13 cellular contexts compared by ENCODE assay signal in the genomic region with DNA sequence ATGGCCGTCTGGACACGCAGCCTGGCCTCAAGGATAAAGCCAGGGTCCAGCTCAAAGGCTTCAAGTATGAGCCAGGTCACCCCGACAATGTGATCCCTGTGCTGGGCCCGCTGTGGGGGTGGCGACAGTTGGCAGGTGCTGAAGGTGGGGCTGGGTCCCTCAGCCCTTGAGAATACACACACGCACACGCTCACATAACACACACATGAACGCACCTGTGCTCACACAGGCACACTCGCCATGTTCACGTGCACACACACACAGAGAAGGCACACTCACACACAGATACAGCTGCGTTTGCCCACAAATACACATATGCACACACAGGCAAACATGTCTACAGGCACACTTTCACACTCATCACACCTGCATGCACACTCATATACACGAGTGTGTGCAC. TPM values are rescaled to one million over a fixed set of nuclear protein-coding genes. Genes with fewer than 3 reads are reported as not detected.
"Had no signal": no experiment of that assay in that cellular context is flagged by ENCODE, and none has a peak within 500 bp of the region (broad histone marks: within the 10 kb centered on the region; RNA-seq: fewer than 3 reads in every experiment).

No MANE protein-coding gene starts in this region.

RNA-seq across cellular contexts. Expression of gene TUBB8B, which starts 35.4 kb away (rescaled TPM):
- total RNA-seq: activated CD4-positive, alpha-beta memory T cell treated with anti-CD3 and anti-CD28 coated beads for 36 hours; activated CD4-positive, alpha-beta memory T cell treated with anti-CD3 and anti-CD28 coated beads, Interleukin-2, amount 10 ng/mL, durations not matched to agents 7 days and 5 days; activated CD4-positive, alpha-beta T cell treated with anti-CD3 and anti-CD28 coated beads for 36 hours; activated CD4-positive, alpha-beta T cell treated with anti-CD3 and anti-CD28 coated beads, Interleukin-2, amount 10 ng/mL, durations not matched to agents 24 days and 14 days; activated CD4-positive, alpha-beta T cell treated with anti-CD3 and anti-CD28 coated beads, Interleukin-2, amount 10 ng/mL, durations not matched to agents 7 days and 5 days; activated CD8-positive, alpha-beta memory T cell treated with anti-CD3 and anti-CD28 coated beads for 36 hours; activated CD8-positive, alpha-beta memory T cell treated with anti-CD3 and anti-CD28 coated beads, Interleukin-2, amount 10 ng/mL, durations not matched to agents 7 days and 5 days; activated CD8-positive, alpha-beta T cell treated with anti-CD3 and anti-CD28 coated beads for 36 hours; activated CD8-positive, alpha-beta T cell treated with anti-CD3 and anti-CD28 coated beads, Interleukin-2, amount 10 ng/mL, durations not matched to agents 7 days and 5 days; T-cell; T-helper 1 cell treated with Interleukin-12 subunit alpha and Interleukin-12 subunit beta and Interleukin-4 antibody, amounts not matched to agents 30 ng/mL and 1 ng/mL, for 36 hours; T-helper 17 cell; T-helper 2 cell treated with Interferon-gamma antibody and Interleukin-4, amounts not matched to agents 100 ng/mL and 5 ng/mL, for 36 hours had no signal
